In the genomic region with DNA sequence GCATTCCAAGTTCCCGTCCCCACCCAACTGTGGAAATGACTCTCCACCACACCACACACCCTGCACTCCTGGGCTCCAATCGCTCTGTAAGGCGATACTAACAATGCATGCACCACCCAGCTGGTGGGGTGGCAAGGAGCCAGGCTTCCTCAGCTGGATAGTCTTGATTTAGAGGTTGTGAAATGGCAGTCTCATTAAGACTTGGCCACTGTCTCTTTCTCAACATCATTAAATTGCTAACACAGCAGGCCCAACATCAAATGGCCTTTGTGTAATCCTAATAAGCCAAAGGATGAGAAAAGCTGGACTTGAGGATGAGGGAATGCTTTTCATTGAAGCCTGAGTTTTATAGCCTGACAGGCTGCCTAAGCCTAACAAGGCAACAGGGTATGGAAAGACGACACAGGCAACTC, we compare ENCODE assay signal across 9 cellular contexts.
A peak's percentile ranks its signal among the peaks of the same experiment; 100 is the strongest.
DNase-seq lines count a peak whose midpoint lies in the region; ATAC-seq, FAIRE-seq and TF ChIP-seq lines count a peak whose summit lies in the region.
"Had no signal": no experiment of that assay in that cellular context is flagged by ENCODE, and none has a peak within 500 bp of the region (broad histone marks: within the 10 kb centered on the region; RNA-seq: fewer than 3 reads in every experiment).

No MANE protein-coding gene starts in this region.

- H3K9me3 ChIP-seq in MG63 (no peaks in the 10 kb centered on the region), SJSA1 (replicated peaks) (no peaks in the 10 kb centered on the region; the same call in 1 of the 2 replicates)

- H3K4me3 ChIP-seq in MG63 (no peak overlapping the region), SJSA1 (no peak overlapping the region)
- H3K4me3 ChIP-seq: BLaER1 had no signal

- peaks cover 4% of the 10 kb centered on the region for H3K4me1 ChIP-seq in SJSA1 (replicated peaks)

- no peaks in the 10 kb centered on the region for H3K36me3 ChIP-seq in MG63
- H3K36me3 ChIP-seq in SJSA1: no peaks in the 10 kb centered on the region
- H3K36me3 ChIP-seq: BLaER1 had no signal

- TF ChIP-seq POLR2A in GM12891 (IDR thresholded peaks at IDR 0.05; ENCODE audit: low read depth, low read length): no peak

- DNase-seq in A172 (ENCODE audit: low spot score): peak; percentile 76
- DNase-seq in MG63: peak; percentile 54
- DNase-seq in SJSA1 (ENCODE audit: low read depth in 1 of 2, low spot score in 2 of 2): peak; percentile 6 to 43
- peak; percentile 62 for DNase-seq in iris pigment epithelial cell (ENCODE audit: low read depth)
- DNase-seq in GM12891 (ENCODE audit: insufficient read length, low spot score): no peak
- DNase-seq in activated T-cell treated with anti-CD3 and anti-CD28 coated beads for 4 hours: no peak

- H3K27me3 ChIP-seq in MG63 (no peaks in the 10 kb centered on the region), SJSA1 (replicated peaks) (no peaks in the 10 kb centered on the region)
- H3K27me3 ChIP-seq: BLaER1 had no signal

- no peak for FAIRE-seq in GM12891 (lab: Jason Lieb, UNC)

- ATAC-seq in GM19397 (IDR thresholded peaks at IDR 0.05; ENCODE audit: unreplicated experiment) (no peak), HG02588 (IDR thresholded peaks at IDR 0.05; ENCODE audit: unreplicated experiment) (no peak)

- no peak overlapping the region for H3K27ac ChIP-seq in SJSA1
- H3K27ac ChIP-seq: BLaER1 had no signal

TF ChIP-seq in GM12891, 5 proteins besides CTCF, POLR2A, EP300 and RAD21:
- no peak for TF ChIP-seq TAF1 (IDR thresholded peaks at IDR 0.05; ENCODE audit: low read depth, low read length)
- TF ChIP-seq PAX5 (IDR thresholded peaks at IDR 0.05; ENCODE audit: insufficient read depth, low read length, severe bottlenecking): no peak

Comparison
In these comparisons a context has a peak if more than half of its experiments do, and no peak if none do; other contexts are left out.
1. DNase-seq: peak in A172 (single experiment), MG63 (single experiment), SJSA1 (2 of 2) and iris pigment epithelial cell (single experiment); none in GM12891 (single experiment) and activated T-cell treated with anti-CD3 and anti-CD28 coated beads for 4 hours (single experiment).